ENCODE assay signal across 27 cellular contexts in genomic region chr14:54946500-54946899, GRCh38.
"Had no signal": no experiment of that assay in that cellular context is flagged by ENCODE, and none has a peak within 500 bp of the region (broad histone marks: within the 10 kb centered on the region; RNA-seq: fewer than 3 reads in every experiment).

No MANE protein-coding gene starts in this region.

- H3K4me3 Mint-ChIP-seq: endodermal cell, mesothelial cell of epicardium, naive B cell had no signal

- H3K27ac ChIP-seq: coronary artery, dorsolateral prefrontal cortex, epithelial cell of prostate, esophagus squamous epithelium, gastrocnemius medialis, heart right ventricle, left lung, lower lobe of right lung had no signal

- ATAC-seq: esophagus mucosa; gastrocnemius medialis; heart right ventricle; left cardiac atrium; left lung; left ventricle myocardium superior; lower lobe of right lung; mucosa of descending colon; naive thymus-derived CD8-positive, alpha-beta T cell had no signal

- H3K4me3 ChIP-seq: coronary artery, dorsolateral prefrontal cortex, esophagus squamous epithelium, gastrocnemius medialis, heart right ventricle, left lung, lower lobe of right lung, mucosa of descending colon had no signal

- H3K27me3 Mint-ChIP-seq: naive B cell; naive thymus-derived CD8-positive, alpha-beta T cell had no signal

- H3K27ac Mint-ChIP-seq: endodermal cell, mesothelial cell of epicardium had no signal

- DNase-seq: dermis blood vessel endothelial cell; dorsolateral prefrontal cortex; effector CD4-positive, alpha-beta T cell; effector memory CD4-positive, alpha-beta T cell; endodermal cell; erythroblast; esophagus squamous epithelium; foreskin melanocyte; gastrocnemius medialis; glutamatergic neuron; head of caudate nucleus; heart right ventricle; hippocampal formation; left cardiac atrium; left lung; left ventricle myocardium superior; lower lobe of right lung; mesenchymal stem cell; mucosa of descending colon; naive B cell; naive thymus-derived CD8-positive, alpha-beta T cell had no signal

- H3K36me3 ChIP-seq: gastrocnemius medialis, lower lobe of right lung had no signal

- FAIRE-seq: endometrium, keratinocyte had no signal

- H3K27me3 ChIP-seq: dorsolateral prefrontal cortex, esophagus squamous epithelium, gastrocnemius medialis, heart right ventricle, left lung had no signal

- H3K4me1 Mint-ChIP-seq: endodermal cell, mesothelial cell of epicardium had no signal

- H3K9me3 ChIP-seq: esophagus squamous epithelium, gastrocnemius medialis, heart right ventricle, lower lobe of right lung, mucosa of descending colon had no signal

- H3K4me1 ChIP-seq: esophagus squamous epithelium, gastrocnemius medialis, heart right ventricle, left lung, lower lobe of right lung had no signal
